In the genomic region with DNA sequence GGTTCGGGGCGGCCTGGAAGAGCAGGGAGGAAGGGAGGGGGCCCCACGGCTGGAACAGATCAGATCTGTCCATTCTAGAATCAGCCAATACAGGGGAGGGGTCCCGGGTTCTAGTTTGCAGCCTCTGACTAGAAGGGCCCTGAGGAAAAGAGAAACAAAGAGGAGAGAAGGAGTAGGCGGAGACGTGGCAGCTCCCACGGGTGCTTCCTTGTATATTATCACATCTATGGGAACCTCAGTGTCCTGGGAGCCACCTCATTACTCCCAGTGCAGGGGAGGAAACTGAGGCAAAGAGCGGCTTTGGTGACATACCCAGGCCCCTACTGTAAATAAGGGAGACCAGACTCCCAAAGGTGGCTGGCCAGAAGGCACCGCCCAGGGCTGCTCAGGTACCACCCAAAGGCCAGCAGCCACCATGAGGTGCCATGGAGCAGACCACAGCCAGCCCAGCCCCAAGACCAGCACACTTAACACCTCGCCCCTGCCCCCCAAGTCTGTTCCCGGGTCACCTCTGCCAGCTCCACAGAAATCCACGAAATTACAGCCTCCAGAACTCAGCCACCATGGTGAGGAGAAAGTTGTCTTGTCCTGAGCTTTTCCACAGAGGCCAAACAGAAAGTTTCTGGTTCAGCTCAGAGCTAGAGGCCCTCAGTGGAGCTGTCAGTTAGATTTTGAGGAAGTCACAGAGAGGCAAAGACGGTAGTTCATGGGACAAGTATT, we compare ENCODE assay signal across 8 cellular contexts. TPM values are rescaled to one million over a fixed set of nuclear protein-coding genes. Genes with fewer than 3 reads are reported as not detected.
DNase-seq lines count a peak whose midpoint lies in the region; ATAC-seq lines count a peak whose summit lies in the region.

No MANE protein-coding gene starts in this region.

- peak overlapping the region; percentile 98 for H3K4me3 Mint-ChIP-seq in T-helper 1 cell treated with Interleukin-12 subunit alpha and Interleukin-12 subunit beta and Interleukin-4 antibody, amounts not matched to agents 30 μg/mL and 1 μg/mL, for 36 hours

- H3K27ac ChIP-seq in esophagus (ENCODE audit: low read depth in 2 of 2, low read length in 1 of 2) (peak overlapping the region; percentile 38 to 62), skin epidermis (peak overlapping the region; percentile 58 to 98 (median 84))

- WGBS in esophagus, 2 donors: 59 to 67% methylated on average over 13 of the region's 13 CpGs

- H3K9me3 Mint-ChIP-seq in T-helper 1 cell treated with Interleukin-12 subunit alpha and Interleukin-12 subunit beta and Interleukin-4 antibody, amounts not matched to agents 30 μg/mL and 1 μg/mL, for 36 hours: no peaks in the 10 kb centered on the region

- peaks cover 32% of the 10 kb centered on the region for H3K36me3 Mint-ChIP-seq in T-helper 1 cell treated with Interleukin-12 subunit alpha and Interleukin-12 subunit beta and Interleukin-4 antibody, amounts not matched to agents 30 μg/mL and 1 μg/mL, for 36 hours (ENCODE audit: low read depth)

- no peaks in the 10 kb centered on the region for H3K36me3 ChIP-seq in esophagus (ENCODE audit: control insufficient read depth in 2 of 2, insufficient read depth in 2 of 2, low read length in 1 of 2)

- H3K27me3 ChIP-seq in esophagus (ENCODE audit: control insufficient read depth in 1 of 2, insufficient read depth in 2 of 2, low read length in 2 of 2): no peaks in the 10 kb centered on the region

- ATAC-seq in GM18907 (IDR thresholded peaks at IDR 0.05; ENCODE audit: unreplicated experiment) (peak; percentile 18), GM18909 (IDR thresholded peaks at IDR 0.05; ENCODE audit: poor library complexity, unreplicated experiment) (no peak)

- H3K4me1 Mint-ChIP-seq in T-helper 1 cell treated with Interleukin-12 subunit alpha and Interleukin-12 subunit beta and Interleukin-4 antibody, amounts not matched to agents 30 μg/mL and 1 μg/mL, for 36 hours (ENCODE audit: low read depth): peaks cover 55% of the 10 kb centered on the region

- peak overlapping the region in 1 of 2 donors; percentile 12 for H3K4me3 ChIP-seq in esophagus (ENCODE audit: low read depth in 1 of 2, low read length in 2 of 2)
- H3K4me3 ChIP-seq in skin epidermis: peak overlapping the region; percentile 9 to 28 (median 24)

- DNase-seq in NCI-H2196 treated with DMSO at 0.1 percent for 48 hours (lab: John Stamatoyannopoulos, UW; ENCODE audit: unreplicated experiment): no peak
- no peak for DNase-seq in foreskin melanocyte
- no peak for DNase-seq in NCI-H524 treated with DMSO at 0.1 percent for 48 hours (lab: John Stamatoyannopoulos, UW)

- H3K27me3 Mint-ChIP-seq in T-helper 1 cell treated with Interleukin-12 subunit alpha and Interleukin-12 subunit beta and Interleukin-4 antibody, amounts not matched to agents 30 μg/mL and 1 μg/mL, for 36 hours (ENCODE audit: low read depth): no peaks in the 10 kb centered on the region

- H3K4me1 ChIP-seq in esophagus (ENCODE audit: control insufficient read depth in 2 of 2, insufficient read depth in 2 of 2, low read length in 1 of 2): peaks cover 4 to 7% of the 10 kb centered on the region in 2 donors

- no peaks in the 10 kb centered on the region for H3K9me3 ChIP-seq in esophagus (ENCODE audit: control insufficient read depth in 2 of 2, insufficient read depth in 1 of 2, low read depth in 1 of 2, low read length in 1 of 2)

- H3K27ac Mint-ChIP-seq in T-helper 1 cell treated with Interleukin-12 subunit alpha and Interleukin-12 subunit beta and Interleukin-4 antibody, amounts not matched to agents 30 μg/mL and 1 μg/mL, for 36 hours: peak overlapping the region; percentile 97

RNA-seq across cellular contexts. Expression of gene ZC3H12D, which starts 2.1 kb away (rescaled TPM):
- under 1 TPM; 0.20 to 0.29 TPM for polyA plus RNA-seq in esophagus
